In genomic region chr14:36270191-36270590, GRCh38 we compare ENCODE assay signal across 18 cellular contexts. TPM values are rescaled to one million over a fixed set of nuclear protein-coding genes. Genes with fewer than 3 reads are reported as not detected.
DNase-seq lines count a peak whose midpoint lies in the region; ATAC-seq and TF ChIP-seq lines count a peak whose summit lies in the region.
"Had no signal": no experiment of that assay in that cellular context is flagged by ENCODE, and none has a peak within 500 bp of the region (broad histone marks: within the 10 kb centered on the region; RNA-seq: fewer than 3 reads in every experiment).

No MANE protein-coding gene starts in this region.

- H3K27ac Mint-ChIP-seq in neural progenitor cell, result no peak overlapping the region
- H3K27ac Mint-ChIP-seq: CD8-positive, alpha-beta memory T cell had no signal

- H3K27ac ChIP-seq in neural progenitor cell, result peak overlapping the region; percentile 87
- H3K27ac ChIP-seq: 22Rv1, BLaER1 had no signal

- H3K27me3 Mint-ChIP-seq in neural progenitor cell (ENCODE audit: insufficient read depth, low read depth), result peaks cover 18% of the 10 kb centered on the region

- H3K9me3 ChIP-seq in neural progenitor cell (ENCODE audit: low read depth), result no peaks in the 10 kb centered on the region
- H3K9me3 ChIP-seq: BLaER1, Caco-2 had no signal

- no peak for TF ChIP-seq CTCF in neural progenitor cell (IDR thresholded peaks at IDR 0.05)

- peak; percentile 35 for DNase-seq in DMS53 (lab: John Stamatoyannopoulos, UW)
- DNase-seq in DMS53 treated with DMSO at 0.1 percent for 48 hours (lab: John Stamatoyannopoulos, UW; ENCODE audit: unreplicated experiment), result no peak
- no peak for DNase-seq in neural progenitor cell (ENCODE audit: low spot score)
- DNase-seq in HPDE6-E6E7 (ENCODE audit: extremely low spot score), result no peak
- no peak for DNase-seq in NCI-H2029 (lab: John Stamatoyannopoulos, UW)
- DNase-seq in left cardiac atrium, result no peak
- DNase-seq: AML-193; Caco-2; CD8-positive, alpha-beta memory T cell; EL; IMR-90; Kasumi-1; KBM-7 had no signal

- peaks cover 68% of the 10 kb centered on the region for H3K4me1 Mint-ChIP-seq in neural progenitor cell

- H4K20me1 ChIP-seq in neural progenitor cell (ENCODE audit: low read depth), result no peaks in the 10 kb centered on the region
- H4K20me1 ChIP-seq: BLaER1 had no signal

- no peak overlapping the region for H3K4me3 ChIP-seq in neural progenitor cell
- H3K4me3 ChIP-seq: BLaER1 had no signal

- H3K4me1 ChIP-seq in neural progenitor cell, result peaks cover 82% of the 10 kb centered on the region
- H3K4me1 ChIP-seq: BLaER1, Caco-2 had no signal

- H2AFZ ChIP-seq in neural progenitor cell (replicated peaks), result no peak overlapping the region

- no peaks in the 10 kb centered on the region for H3K9me3 Mint-ChIP-seq in neural progenitor cell

- ATAC-seq in GM18909 (IDR thresholded peaks at IDR 0.05; ENCODE audit: poor library complexity, unreplicated experiment), result peak; percentile 56
- ATAC-seq in HG03196 (IDR thresholded peaks at IDR 0.05; ENCODE audit: unreplicated experiment), result peak; percentile 55
- ATAC-seq in left cardiac atrium, result no peak
- ATAC-seq: HCT116 had no signal

- H3K4me3 Mint-ChIP-seq in neural progenitor cell, result no peak overlapping the region
- H3K4me3 Mint-ChIP-seq: CD8-positive, alpha-beta memory T cell had no signal

- peaks cover 70% of the 10 kb centered on the region for H3F3A ChIP-seq in neural progenitor cell (ENCODE audit: low read depth)

- H3K4me2 ChIP-seq in neural progenitor cell, result peak overlapping the region; percentile 75
- H3K4me2 ChIP-seq: BLaER1 had no signal

- H3K9ac ChIP-seq in neural progenitor cell, result no peak overlapping the region
- H3K9ac ChIP-seq: BLaER1 had no signal

- H3K79me2 ChIP-seq in neural progenitor cell (ENCODE audit: low read depth), result no peaks in the 10 kb centered on the region

- H3K36me3 ChIP-seq in neural progenitor cell, result no peaks in the 10 kb centered on the region
- H3K36me3 ChIP-seq: BLaER1 had no signal

- intact Hi-C loops in left cardiac atrium (cut with DNase I), result no loop called here

- H3K27me3 ChIP-seq in neural progenitor cell, result no peaks in the 10 kb centered on the region
- H3K27me3 ChIP-seq: BLaER1 had no signal

- H3K36me3 Mint-ChIP-seq in neural progenitor cell, result no peaks in the 10 kb centered on the region
- H3K36me3 Mint-ChIP-seq: CD8-positive, alpha-beta memory T cell had no signal

RNA-seq across cellular contexts. Expression of gene MBIP, which starts 50.2 kb away (rescaled TPM):
- total RNA-seq in neural progenitor cell (ENCODE audit: low replicate concordance) (33.2 and 49.7 TPM in 2 replicates), left cardiac atrium (10 to 100 TPM; 12.6 to 13.2 TPM)

Comparison
In these comparisons a context has a peak if more than half of its experiments do, and no peak if none do; other contexts are left out.
1. ATAC-seq: peak in GM18909 (single experiment) and HG03196 (single experiment); none in left cardiac atrium (0 of 2).